9 cellular contexts compared by ENCODE assay signal in genomic region chr12:124720019-124720686, GRCh38.
DNase-seq lines count a peak whose midpoint lies in the region; ATAC-seq and TF ChIP-seq lines count a peak whose summit lies in the region.
"Had no signal": no experiment of that assay in that cellular context is flagged by ENCODE, and none has a peak within 500 bp of the region (broad histone marks: within the 10 kb centered on the region; RNA-seq: fewer than 3 reads in every experiment).

No MANE protein-coding gene starts in this region.

- peaks cover 2% of the 10 kb centered on the region for H3K4me1 Mint-ChIP-seq in activated CD8-positive, alpha-beta T cell treated with anti-CD3 and anti-CD28 coated beads, Interleukin-2, amount 10 ng/mL, durations not matched to agents 7 days and 5 days (ENCODE audit: low read depth)

- H3K27me3 Mint-ChIP-seq in activated CD8-positive, alpha-beta T cell treated with anti-CD3 and anti-CD28 coated beads, Interleukin-2, amount 10 ng/mL, durations not matched to agents 7 days and 5 days (ENCODE audit: low read depth), result peaks cover 13% of the 10 kb centered on the region

- H3K27me3 ChIP-seq in left ventricle myocardium inferior (ENCODE audit: low read depth) (no peaks in the 10 kb centered on the region), thyroid gland (no peaks in the 10 kb centered on the region)

- no peak overlapping the region for H3K27ac Mint-ChIP-seq in activated CD8-positive, alpha-beta T cell treated with anti-CD3 and anti-CD28 coated beads, Interleukin-2, amount 10 ng/mL, durations not matched to agents 7 days and 5 days

- H3K9me3 Mint-ChIP-seq in activated CD8-positive, alpha-beta T cell treated with anti-CD3 and anti-CD28 coated beads, Interleukin-2, amount 10 ng/mL, durations not matched to agents 7 days and 5 days (ENCODE audit: insufficient read depth), result no peaks in the 10 kb centered on the region

- ATAC-seq in GM21723 (IDR thresholded peaks at IDR 0.05; ENCODE audit: unreplicated experiment) (no peak), HG02571 (IDR thresholded peaks at IDR 0.05; ENCODE audit: unreplicated experiment) (no peak), HG02610 (IDR thresholded peaks at IDR 0.05; ENCODE audit: unreplicated experiment) (no peak)
- ATAC-seq in activated CD8-positive, alpha-beta T cell treated with anti-CD3 and anti-CD28 coated beads, Interleukin-2, amount 10 ng/mL, durations not matched to agents 7 days and 5 days, result no peak

- POLR2A ChIA-PET in activated CD8-positive, alpha-beta T cell treated with anti-CD3 and anti-CD28 coated beads, Interleukin-2, amount 10 ng/mL, durations not matched to agents 7 days and 5 days (lab: Charles Lee), result no interaction called here

- H3K27ac ChIP-seq in left ventricle myocardium inferior (replicated peaks) (peak overlapping the region; percentile 76), thyroid gland (peak overlapping the region; percentile 39 to 75 (median 69))
- H3K27ac ChIP-seq: KMS-11 had no signal

- intact Hi-C loops in left ventricle myocardium inferior (cut with micrococcal nuclease) (no loop called here), thyroid gland (cut with DNase I) (no loop called here)

- WGBS in thyroid gland, 2 donors, result 54 to 68% methylated on average over 13 of the region's 13 CpGs

- H3K4me3 ChIP-seq in left ventricle myocardium inferior (no peak overlapping the region), thyroid gland (replicated peaks in 1 of 3) (no peak overlapping the region)

- H3K4me3 Mint-ChIP-seq in activated CD8-positive, alpha-beta T cell treated with anti-CD3 and anti-CD28 coated beads, Interleukin-2, amount 10 ng/mL, durations not matched to agents 7 days and 5 days, result no peak overlapping the region

- H3K36me3 ChIP-seq in left ventricle myocardium inferior (no peaks in the 10 kb centered on the region), thyroid gland (no peaks in the 10 kb centered on the region)

- H3K9me3 ChIP-seq in left ventricle myocardium inferior (replicated peaks), result no peaks in the 10 kb centered on the region
- H3K9me3 ChIP-seq in thyroid gland, result no peaks in the 10 kb centered on the region

- DNase-seq in HT1080 (ENCODE audit: low read depth), result peak; percentile 68
- peak; percentile 57 for DNase-seq in SK-N-DZ (ENCODE audit: low spot score)
- no peak for DNase-seq in left ventricle myocardium inferior
- no peak for DNase-seq in thyroid gland
- DNase-seq in activated CD8-positive, alpha-beta T cell treated with anti-CD3 and anti-CD28 coated beads, Interleukin-2, amount 10 ng/mL, durations not matched to agents 7 days and 5 days, result no peak

- peaks cover 21% of the 10 kb centered on the region for H3K4me1 ChIP-seq in left ventricle myocardium inferior
- peaks cover 15 to 36% of the 10 kb centered on the region in 2 donors for H3K4me1 ChIP-seq in thyroid gland

- no peaks in the 10 kb centered on the region for H3K36me3 Mint-ChIP-seq in activated CD8-positive, alpha-beta T cell treated with anti-CD3 and anti-CD28 coated beads, Interleukin-2, amount 10 ng/mL, durations not matched to agents 7 days and 5 days (ENCODE audit: low read depth)

- CTCF ChIA-PET in activated CD8-positive, alpha-beta T cell treated with anti-CD3 and anti-CD28 coated beads, Interleukin-2, amount 10 ng/mL, durations not matched to agents 7 days and 5 days (lab: Charles Lee), result no interaction called here

- TF ChIP-seq CTCF in left ventricle myocardium inferior (IDR thresholded peaks at IDR 0.05; ENCODE audit: borderline replicate concordance) (peak; percentile 43), thyroid gland (IDR thresholded peaks at IDR 0.05) (peak in 1 of 6 experiments; percentile 14)

- no peak for TF ChIP-seq POLR2A in thyroid gland (IDR thresholded peaks at IDR 0.05)

Comparison
In these comparisons a context has a peak if more than half of its experiments do, and no peak if none do; other contexts are left out.
1. DNase-seq: peak in HT1080 (single experiment) and SK-N-DZ (single experiment); none in left ventricle myocardium inferior (single experiment), thyroid gland (0 of 2) and activated CD8-positive, alpha-beta T cell treated with anti-CD3 and anti-CD28 coated beads, Interleukin-2, amount 10 ng/mL, durations not matched to agents 7 days and 5 days (single experiment).